1 cellular context compared by ENCODE assay signal in the genomic region with DNA sequence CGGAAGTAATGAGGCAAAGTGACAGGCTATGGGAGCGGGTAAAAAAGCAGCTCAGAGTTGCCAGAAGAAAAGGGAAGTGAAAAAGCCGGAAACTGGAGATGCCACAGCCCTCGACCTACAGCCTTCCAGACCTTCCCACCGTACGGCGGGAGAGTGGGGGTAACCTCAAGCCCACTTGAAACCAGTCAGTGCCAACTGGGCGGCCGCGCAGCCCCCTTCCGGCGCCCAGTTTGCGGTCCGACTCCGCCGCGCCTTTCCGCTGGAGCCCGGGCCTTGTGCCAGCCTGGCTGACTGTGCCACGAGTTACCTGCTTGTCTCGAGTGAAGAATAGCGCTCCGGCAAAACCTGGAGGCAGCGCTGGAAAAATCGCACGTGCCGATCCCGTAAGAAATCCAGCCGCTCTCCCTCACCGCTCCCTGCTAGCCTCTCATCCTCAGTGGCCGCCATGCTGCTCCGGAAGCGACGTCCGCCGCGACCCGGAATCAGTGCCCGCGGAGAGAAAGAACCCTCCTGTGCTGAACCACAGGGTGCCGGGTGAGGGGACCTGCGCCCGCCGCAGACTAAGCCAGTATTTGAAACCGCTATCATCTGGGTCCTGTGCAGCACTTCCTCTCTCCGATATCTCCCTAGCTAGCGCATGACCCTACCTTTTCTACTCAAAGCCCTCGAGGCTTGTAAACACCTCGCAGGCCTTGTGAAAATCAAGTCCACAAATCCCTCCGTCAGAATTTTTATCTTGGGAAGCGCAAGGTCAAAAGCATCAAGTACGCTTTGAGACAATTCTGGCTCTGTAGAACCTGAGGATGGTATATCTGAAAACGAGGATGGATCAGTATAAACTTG.
TF ChIP-seq lines count a peak whose summit lies in the region.

A gene (minus strand): TSS at position 473 of the 843 bp plus-strand sequence. CDS start 26 bp downstream, at position 447.

TF ChIP-seq in HepG2, 621 proteins besides CTCF, POLR2A, EP300 and RAD21 (continued from another document and continues in another):
- TF ChIP-seq, protein P1, sequence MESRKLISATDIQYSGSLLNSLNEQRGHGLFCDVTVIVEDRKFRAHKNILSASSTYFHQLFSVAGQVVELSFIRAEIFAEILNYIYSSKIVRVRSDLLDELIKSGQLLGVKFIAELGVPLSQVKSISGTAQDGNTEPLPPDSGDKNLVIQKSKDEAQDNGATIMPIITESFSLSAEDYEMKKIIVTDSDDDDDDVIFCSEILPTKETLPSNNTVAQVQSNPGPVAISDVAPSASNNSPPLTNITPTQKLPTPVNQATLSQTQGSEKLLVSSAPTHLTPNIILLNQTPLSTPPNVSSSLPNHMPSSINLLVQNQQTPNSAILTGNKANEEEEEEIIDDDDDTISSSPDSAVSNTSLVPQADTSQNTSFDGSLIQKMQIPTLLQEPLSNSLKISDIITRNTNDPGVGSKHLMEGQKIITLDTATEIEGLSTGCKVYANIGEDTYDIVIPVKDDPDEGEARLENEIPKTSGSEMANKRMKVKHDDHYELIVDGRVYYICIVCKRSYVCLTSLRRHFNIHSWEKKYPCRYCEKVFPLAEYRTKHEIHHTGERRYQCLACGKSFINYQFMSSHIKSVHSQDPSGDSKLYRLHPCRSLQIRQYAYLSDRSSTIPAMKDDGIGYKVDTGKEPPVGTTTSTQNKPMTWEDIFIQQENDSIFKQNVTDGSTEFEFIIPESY (CRISPR knock-in tag; IDR thresholded peaks at IDR 0.05), result peak; percentile 91; the same call in 1 of the 2 replicates
- peak; percentile 78 for TF ChIP-seq CBX5 (CRISPR knock-in tag; IDR thresholded peaks at IDR 0.05; ENCODE audit: borderline replicate concordance)
- TF ChIP-seq ZNF546 (CRISPR knock-in tag; conservative IDR thresholded peaks at IDR 0.05), result no peak
- TF ChIP-seq POGZ (CRISPR knock-in tag; IDR thresholded peaks at IDR 0.05), result peak; percentile 91
- no peak for TF ChIP-seq ZNF10 (CRISPR knock-in tag; IDR thresholded peaks at IDR 0.05; ENCODE audit: borderline replicate concordance, low read depth)
- peak; percentile 95; the same call in 1 of the 2 replicates for TF ChIP-seq MYNN (CRISPR knock-in tag; IDR thresholded peaks at IDR 0.05; ENCODE audit: low read depth)
- no peak for TF ChIP-seq ZNF557 (CRISPR knock-in tag; IDR thresholded peaks at IDR 0.05)
- TF ChIP-seq, protein P2, sequence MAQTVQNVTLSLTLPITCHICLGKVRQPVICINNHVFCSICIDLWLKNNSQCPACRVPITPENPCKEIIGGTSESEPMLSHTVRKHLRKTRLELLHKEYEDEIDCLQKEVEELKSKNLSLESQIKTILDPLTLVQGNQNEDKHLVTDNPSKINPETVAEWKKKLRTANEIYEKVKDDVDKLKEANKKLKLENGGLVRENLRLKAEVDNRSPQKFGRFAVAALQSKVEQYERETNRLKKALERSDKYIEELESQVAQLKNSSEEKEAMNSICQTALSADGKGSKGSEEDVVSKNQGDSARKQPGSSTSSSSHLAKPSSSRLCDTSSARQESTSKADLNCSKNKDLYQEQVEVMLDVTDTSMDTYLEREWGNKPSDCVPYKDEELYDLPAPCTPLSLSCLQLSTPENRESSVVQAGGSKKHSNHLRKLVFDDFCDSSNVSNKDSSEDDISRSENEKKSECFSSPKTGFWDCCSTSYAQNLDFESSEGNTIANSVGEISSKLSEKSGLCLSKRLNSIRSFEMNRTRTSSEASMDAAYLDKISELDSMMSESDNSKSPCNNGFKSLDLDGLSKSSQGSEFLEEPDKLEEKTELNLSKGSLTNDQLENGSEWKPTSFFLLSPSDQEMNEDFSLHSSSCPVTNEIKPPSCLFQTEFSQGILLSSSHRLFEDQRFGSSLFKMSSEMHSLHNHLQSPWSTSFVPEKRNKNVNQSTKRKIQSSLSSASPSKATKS (CRISPR knock-in tag; IDR thresholded peaks at IDR 0.05), result peak; percentile 78; the same call in 1 of the 2 replicates
- peak; percentile 86 for TF ChIP-seq SALL1 (CRISPR knock-in tag; IDR thresholded peaks at IDR 0.05)
- TF ChIP-seq, protein P3, sequence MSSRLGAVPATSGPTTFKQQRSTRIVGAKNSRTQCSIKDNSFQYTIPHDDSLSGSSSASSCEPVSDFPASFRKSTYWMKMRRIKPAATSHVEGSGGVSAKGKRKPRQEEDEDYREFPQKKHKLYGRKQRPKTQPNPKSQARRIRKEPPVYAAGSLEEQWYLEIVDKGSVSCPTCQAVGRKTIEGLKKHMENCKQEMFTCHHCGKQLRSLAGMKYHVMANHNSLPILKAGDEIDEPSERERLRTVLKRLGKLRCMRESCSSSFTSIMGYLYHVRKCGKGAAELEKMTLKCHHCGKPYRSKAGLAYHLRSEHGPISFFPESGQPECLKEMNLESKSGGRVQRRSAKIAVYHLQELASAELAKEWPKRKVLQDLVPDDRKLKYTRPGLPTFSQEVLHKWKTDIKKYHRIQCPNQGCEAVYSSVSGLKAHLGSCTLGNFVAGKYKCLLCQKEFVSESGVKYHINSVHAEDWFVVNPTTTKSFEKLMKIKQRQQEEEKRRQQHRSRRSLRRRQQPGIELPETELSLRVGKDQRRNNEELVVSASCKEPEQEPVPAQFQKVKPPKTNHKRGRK (CRISPR knock-in tag; IDR thresholded peaks at IDR 0.05), result no peak
- TF ChIP-seq, protein P4, sequence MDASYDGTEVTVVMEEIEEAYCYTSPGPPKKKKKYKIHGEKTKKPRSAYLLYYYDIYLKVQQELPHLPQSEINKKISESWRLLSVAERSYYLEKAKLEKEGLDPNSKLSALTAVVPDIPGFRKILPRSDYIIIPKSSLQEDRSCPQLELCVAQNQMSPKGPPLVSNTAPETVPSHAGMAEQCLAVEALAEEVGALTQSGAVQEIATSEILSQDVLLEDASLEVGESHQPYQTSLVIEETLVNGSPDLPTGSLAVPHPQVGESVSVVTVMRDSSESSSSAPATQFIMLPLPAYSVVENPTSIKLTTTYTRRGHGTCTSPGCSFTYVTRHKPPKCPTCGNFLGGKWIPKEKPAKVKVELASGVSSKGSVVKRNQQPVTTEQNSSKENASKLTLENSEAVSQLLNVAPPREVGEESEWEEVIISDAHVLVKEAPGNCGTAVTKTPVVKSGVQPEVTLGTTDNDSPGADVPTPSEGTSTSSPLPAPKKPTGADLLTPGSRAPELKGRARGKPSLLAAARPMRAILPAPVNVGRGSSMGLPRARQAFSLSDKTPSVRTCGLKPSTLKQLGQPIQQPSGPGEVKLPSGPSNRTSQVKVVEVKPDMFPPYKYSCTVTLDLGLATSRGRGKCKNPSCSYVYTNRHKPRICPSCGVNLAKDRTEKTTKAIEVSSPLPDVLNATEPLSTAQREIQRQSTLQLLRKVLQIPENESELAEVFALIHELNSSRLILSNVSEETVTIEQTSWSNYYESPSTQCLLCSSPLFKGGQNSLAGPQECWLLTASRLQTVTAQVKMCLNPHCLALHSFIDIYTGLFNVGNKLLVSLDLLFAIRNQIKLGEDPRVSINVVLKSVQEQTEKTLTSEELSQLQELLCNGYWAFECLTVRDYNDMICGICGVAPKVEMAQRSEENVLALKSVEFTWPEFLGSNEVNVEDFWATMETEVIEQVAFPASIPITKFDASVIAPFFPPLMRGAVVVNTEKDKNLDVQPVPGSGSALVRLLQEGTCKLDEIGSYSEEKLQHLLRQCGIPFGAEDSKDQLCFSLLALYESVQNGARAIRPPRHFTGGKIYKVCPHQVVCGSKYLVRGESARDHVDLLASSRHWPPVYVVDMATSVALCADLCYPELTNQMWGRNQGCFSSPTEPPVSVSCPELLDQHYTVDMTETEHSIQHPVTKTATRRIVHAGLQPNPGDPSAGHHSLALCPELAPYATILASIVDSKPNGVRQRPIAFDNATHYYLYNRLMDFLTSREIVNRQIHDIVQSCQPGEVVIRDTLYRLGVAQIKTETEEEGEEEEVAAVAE (CRISPR knock-in tag; IDR thresholded peaks at IDR 0.05; ENCODE audit: borderline replicate concordance), result 0 out of 2 replicates have a peak, but pooled peaks have one; percentile 69
- TF ChIP-seq RAD51 (IDR thresholded peaks at IDR 0.05; ENCODE audit: borderline replicate concordance), result no peak
- no peak; the same call in 1 of the 2 replicates for TF ChIP-seq ATF7-NPFF (CRISPR knock-in tag; IDR thresholded peaks at IDR 0.05; ENCODE audit: low read depth)
- TF ChIP-seq, protein P5, sequence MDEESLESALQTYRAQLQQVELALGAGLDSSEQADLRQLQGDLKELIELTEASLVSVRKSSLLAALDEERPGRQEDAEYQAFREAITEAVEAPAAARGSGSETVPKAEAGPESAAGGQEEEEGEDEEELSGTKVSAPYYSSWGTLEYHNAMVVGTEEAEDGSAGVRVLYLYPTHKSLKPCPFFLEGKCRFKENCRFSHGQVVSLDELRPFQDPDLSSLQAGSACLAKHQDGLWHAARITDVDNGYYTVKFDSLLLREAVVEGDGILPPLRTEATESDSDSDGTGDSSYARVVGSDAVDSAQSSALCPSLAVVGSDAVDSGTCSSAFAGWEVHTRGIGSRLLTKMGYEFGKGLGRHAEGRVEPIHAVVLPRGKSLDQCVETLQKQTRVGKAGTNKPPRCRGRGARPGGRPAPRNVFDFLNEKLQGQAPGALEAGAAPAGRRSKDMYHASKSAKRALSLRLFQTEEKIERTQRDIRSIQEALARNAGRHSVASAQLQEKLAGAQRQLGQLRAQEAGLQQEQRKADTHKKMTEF (CRISPR knock-in tag; IDR thresholded peaks at IDR 0.05), result peak; percentile 83
- TF ChIP-seq, protein P6, sequence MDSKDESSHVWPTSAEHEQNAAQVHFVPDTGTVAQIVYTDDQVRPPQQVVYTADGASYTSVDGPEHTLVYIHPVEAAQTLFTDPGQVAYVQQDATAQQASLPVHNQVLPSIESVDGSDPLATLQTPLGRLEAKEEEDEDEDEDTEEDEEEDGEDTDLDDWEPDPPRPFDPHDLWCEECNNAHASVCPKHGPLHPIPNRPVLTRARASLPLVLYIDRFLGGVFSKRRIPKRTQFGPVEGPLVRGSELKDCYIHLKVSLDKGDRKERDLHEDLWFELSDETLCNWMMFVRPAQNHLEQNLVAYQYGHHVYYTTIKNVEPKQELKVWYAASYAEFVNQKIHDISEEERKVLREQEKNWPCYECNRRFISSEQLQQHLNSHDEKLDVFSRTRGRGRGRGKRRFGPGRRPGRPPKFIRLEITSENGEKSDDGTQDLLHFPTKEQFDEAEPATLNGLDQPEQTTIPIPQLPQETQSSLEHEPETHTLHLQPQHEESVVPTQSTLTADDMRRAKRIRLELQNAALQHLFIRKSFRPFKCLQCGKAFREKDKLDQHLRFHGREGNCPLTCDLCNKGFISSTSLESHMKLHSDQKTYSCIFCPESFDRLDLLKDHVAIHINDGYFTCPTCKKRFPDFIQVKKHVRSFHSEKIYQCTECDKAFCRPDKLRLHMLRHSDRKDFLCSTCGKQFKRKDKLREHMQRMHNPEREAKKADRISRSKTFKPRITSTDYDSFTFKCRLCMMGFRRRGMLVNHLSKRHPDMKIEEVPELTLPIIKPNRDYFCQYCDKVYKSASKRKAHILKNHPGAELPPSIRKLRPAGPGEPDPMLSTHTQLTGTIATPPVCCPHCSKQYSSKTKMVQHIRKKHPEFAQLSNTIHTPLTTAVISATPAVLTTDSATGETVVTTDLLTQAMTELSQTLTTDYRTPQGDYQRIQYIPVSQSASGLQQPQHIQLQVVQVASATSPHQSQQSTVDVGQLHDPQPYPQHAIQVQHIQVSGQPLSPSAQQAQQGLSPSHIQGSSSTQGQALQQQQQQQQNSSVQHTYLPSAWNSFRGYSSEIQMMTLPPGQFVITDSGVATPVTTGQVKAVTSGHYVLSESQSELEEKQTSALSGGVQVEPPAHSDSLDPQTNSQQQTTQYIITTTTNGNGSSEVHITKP (CRISPR knock-in tag; IDR thresholded peaks at IDR 0.05; ENCODE audit: low read depth), result peak; percentile 65; the same call in 1 of the 2 replicates
- TF ChIP-seq SRF (IDR thresholded peaks at IDR 0.05; ENCODE audit: low read depth, low read length), result no peak
- no peak; the same call in 1 of the 2 replicates for TF ChIP-seq ZNF616 (CRISPR knock-in tag; IDR thresholded peaks at IDR 0.05; ENCODE audit: low read depth)
- TF ChIP-seq NFKB2 (CRISPR knock-in tag; IDR thresholded peaks at IDR 0.05; ENCODE audit: borderline replicate concordance), result peak; percentile 83; the same call in 1 of the 2 replicates
- no peak for TF ChIP-seq MTA3 (CRISPR knock-in tag; IDR thresholded peaks at IDR 0.05)
- TF ChIP-seq RBFOX2 (IDR thresholded peaks at IDR 0.05; ENCODE audit: low read depth, low read length), result peak; percentile 85
- TF ChIP-seq POLR2AphosphoS5 (IDR thresholded peaks at IDR 0.05; ENCODE audit: low read depth, low read length), result peak; percentile 90
- TF ChIP-seq RBAK (CRISPR knock-in tag; IDR thresholded peaks at IDR 0.05), result 0 out of 2 replicates have a peak, but pooled peaks have one; percentile 21
- no peak for TF ChIP-seq ZNF496 (CRISPR knock-in tag; IDR thresholded peaks at IDR 0.05; ENCODE audit: insufficient replicate concordance)
- TF ChIP-seq, protein P7, sequence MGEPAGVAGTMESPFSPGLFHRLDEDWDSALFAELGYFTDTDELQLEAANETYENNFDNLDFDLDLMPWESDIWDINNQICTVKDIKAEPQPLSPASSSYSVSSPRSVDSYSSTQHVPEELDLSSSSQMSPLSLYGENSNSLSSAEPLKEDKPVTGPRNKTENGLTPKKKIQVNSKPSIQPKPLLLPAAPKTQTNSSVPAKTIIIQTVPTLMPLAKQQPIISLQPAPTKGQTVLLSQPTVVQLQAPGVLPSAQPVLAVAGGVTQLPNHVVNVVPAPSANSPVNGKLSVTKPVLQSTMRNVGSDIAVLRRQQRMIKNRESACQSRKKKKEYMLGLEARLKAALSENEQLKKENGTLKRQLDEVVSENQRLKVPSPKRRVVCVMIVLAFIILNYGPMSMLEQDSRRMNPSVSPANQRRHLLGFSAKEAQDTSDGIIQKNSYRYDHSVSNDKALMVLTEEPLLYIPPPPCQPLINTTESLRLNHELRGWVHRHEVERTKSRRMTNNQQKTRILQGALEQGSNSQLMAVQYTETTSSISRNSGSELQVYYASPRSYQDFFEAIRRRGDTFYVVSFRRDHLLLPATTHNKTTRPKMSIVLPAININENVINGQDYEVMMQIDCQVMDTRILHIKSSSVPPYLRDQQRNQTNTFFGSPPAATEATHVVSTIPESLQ (CRISPR knock-in tag; conservative IDR thresholded peaks at IDR 0.05), result 0 out of 2 replicates have a peak, but pooled peaks have one; percentile 55
- TF ChIP-seq MAF1 (CRISPR knock-in tag; IDR thresholded peaks at IDR 0.05; ENCODE audit: borderline replicate concordance), result no peak
- TF ChIP-seq EED (CRISPR knock-in tag; IDR thresholded peaks at IDR 0.05), result no peak
- no peak for TF ChIP-seq ONECUT2 (CRISPR knock-in tag; IDR thresholded peaks at IDR 0.05)
